1 cellular context compared by ENCODE assay signal in the genomic region with DNA sequence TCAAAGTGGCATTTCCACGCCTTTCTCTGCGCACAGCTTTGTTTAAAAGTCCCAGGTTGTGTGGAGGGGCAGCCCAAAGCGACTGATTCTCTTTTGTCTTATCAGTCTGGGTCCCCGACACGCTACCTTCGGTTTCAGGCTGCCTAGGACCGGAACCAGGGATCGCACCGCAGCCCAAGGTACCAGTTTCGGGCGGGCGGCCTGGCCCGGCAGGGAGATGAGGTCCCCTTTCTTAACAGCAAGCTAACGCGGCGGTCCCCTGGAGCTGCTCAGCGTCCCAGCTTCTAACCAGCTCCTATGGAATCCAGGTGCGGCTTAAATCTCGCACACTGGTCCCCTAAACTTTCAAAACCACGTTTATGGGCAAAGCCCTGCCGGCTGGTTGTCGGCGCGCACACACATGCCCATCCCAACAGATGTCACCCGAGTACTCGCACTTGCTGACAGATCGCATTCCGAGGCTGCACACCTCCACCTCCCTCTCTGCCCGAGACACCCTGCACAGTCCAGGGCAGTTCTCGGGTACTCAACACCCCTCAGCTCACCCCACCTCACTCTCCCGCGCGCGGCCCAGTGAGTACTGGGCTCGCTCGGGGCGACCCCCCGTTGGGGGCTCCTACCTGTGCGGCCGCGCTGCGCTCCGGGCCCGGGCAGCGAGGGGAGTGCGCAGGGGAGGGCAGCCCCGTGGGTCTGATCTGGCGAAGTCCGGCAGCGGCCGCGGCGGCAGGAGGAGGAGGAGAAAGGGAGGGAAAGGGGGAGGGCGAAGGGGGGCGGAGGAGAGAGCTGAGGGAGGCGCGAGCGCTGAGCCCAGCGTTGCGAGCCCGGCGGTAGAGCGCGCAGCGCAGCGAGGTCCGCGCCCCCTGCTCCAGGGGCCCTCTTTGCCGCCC.
TF ChIP-seq lines count a peak whose summit lies in the region.

A gene with protein sequence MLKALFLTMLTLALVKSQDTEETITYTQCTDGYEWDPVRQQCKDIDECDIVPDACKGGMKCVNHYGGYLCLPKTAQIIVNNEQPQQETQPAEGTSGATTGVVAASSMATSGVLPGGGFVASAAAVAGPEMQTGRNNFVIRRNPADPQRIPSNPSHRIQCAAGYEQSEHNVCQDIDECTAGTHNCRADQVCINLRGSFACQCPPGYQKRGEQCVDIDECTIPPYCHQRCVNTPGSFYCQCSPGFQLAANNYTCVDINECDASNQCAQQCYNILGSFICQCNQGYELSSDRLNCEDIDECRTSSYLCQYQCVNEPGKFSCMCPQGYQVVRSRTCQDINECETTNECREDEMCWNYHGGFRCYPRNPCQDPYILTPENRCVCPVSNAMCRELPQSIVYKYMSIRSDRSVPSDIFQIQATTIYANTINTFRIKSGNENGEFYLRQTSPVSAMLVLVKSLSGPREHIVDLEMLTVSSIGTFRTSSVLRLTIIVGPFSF (minus strand): TSS at position 692 of the 887 bp plus-strand sequence. CDS start 1,342 bp downstream, outside the sequence.

TF ChIP-seq in HEK293, 187 proteins besides CTCF, POLR2A, EP300 and RAD21 (continued from another document):
- TF ChIP-seq ZNF416 (tag by site-specific recombination; IDR thresholded peaks at IDR 0.05) (no peak), ZFHX2 (tag by site-specific recombination; conservative IDR thresholded peaks at IDR 0.05) (peak; percentile 58), ZNF600 (tag by site-specific recombination; IDR thresholded peaks at IDR 0.05) (peak; percentile 84), ZNF404 (tag by site-specific recombination; IDR thresholded peaks at IDR 0.05) (no peak), ZNF202 (tag by site-specific recombination; IDR thresholded peaks at IDR 0.05; ENCODE audit: borderline replicate concordance) (no peak), ZXDB (tag by site-specific recombination; IDR thresholded peaks at IDR 0.05) (peak; percentile 73), ZNF654 (tag by site-specific recombination; IDR thresholded peaks at IDR 0.05; ENCODE audit: low read depth) (no peak), ZNF311 (tag by site-specific recombination; IDR thresholded peaks at IDR 0.05; ENCODE audit: borderline replicate concordance) (no peak), ZNF10 (tag by site-specific recombination; IDR thresholded peaks at IDR 0.05) (0 out of 2 replicates have a peak, but pooled peaks have one; percentile 16), SP2 (tag by site-specific recombination; IDR thresholded peaks at IDR 0.05) (peak; percentile 51), GLIS2 (tag by site-specific recombination; IDR thresholded peaks at IDR 0.05) (peak; percentile 93), ZBTB48 (tag by site-specific recombination; IDR thresholded peaks at IDR 0.05) (peak; percentile 16; the same call in 1 of the 2 replicates), HOXC10 (CRISPR knock-in tag; IDR thresholded peaks at IDR 0.05) (no peak), SCRT1 (tag by site-specific recombination; IDR thresholded peaks at IDR 0.05; ENCODE audit: borderline replicate concordance) (no peak), ZNF23 (tag by site-specific recombination; IDR thresholded peaks at IDR 0.05; ENCODE audit: borderline replicate concordance) (no peak), ZNF366 (tag by site-specific recombination; conservative IDR thresholded peaks at IDR 0.05) (peak; percentile 62; the same call in 1 of the 2 replicates), OSR2 (tag by site-specific recombination; IDR thresholded peaks at IDR 0.05) (no peak), ZNF837 (tag by site-specific recombination; IDR thresholded peaks at IDR 0.05) (no peak), ZEB2 (tag by site-specific recombination; IDR thresholded peaks at IDR 0.05) (no peak; the same call in 1 of the 2 replicates), KLF9 (tag by site-specific recombination; IDR thresholded peaks at IDR 0.05; ENCODE audit: low read depth) (peak; percentile 62; the same call in 1 of the 2 replicates), ZBTB8A (tag by site-specific recombination; IDR thresholded peaks at IDR 0.05) (peak; percentile 65), ZIC2 (tag by site-specific recombination; IDR thresholded peaks at IDR 0.05) (peak; percentile 78), PRDM1 (tag by site-specific recombination; IDR thresholded peaks at IDR 0.05) (peak; percentile 64; the same call in 1 of the 2 replicates), SCRT2 (tag by site-specific recombination; IDR thresholded peaks at IDR 0.05) (peak; percentile 65)
- TF ChIP-seq, protein P1, sequence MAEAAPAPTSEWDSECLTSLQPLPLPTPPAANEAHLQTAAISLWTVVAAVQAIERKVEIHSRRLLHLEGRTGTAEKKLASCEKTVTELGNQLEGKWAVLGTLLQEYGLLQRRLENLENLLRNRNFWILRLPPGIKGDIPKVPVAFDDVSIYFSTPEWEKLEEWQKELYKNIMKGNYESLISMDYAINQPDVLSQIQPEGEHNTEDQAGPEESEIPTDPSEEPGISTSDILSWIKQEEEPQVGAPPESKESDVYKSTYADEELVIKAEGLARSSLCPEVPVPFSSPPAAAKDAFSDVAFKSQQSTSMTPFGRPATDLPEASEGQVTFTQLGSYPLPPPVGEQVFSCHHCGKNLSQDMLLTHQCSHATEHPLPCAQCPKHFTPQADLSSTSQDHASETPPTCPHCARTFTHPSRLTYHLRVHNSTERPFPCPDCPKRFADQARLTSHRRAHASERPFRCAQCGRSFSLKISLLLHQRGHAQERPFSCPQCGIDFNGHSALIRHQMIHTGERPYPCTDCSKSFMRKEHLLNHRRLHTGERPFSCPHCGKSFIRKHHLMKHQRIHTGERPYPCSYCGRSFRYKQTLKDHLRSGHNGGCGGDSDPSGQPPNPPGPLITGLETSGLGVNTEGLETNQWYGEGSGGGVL (tag by site-specific recombination; IDR thresholded peaks at IDR 0.05): peak; percentile 96
- TF ChIP-seq, protein P2, sequence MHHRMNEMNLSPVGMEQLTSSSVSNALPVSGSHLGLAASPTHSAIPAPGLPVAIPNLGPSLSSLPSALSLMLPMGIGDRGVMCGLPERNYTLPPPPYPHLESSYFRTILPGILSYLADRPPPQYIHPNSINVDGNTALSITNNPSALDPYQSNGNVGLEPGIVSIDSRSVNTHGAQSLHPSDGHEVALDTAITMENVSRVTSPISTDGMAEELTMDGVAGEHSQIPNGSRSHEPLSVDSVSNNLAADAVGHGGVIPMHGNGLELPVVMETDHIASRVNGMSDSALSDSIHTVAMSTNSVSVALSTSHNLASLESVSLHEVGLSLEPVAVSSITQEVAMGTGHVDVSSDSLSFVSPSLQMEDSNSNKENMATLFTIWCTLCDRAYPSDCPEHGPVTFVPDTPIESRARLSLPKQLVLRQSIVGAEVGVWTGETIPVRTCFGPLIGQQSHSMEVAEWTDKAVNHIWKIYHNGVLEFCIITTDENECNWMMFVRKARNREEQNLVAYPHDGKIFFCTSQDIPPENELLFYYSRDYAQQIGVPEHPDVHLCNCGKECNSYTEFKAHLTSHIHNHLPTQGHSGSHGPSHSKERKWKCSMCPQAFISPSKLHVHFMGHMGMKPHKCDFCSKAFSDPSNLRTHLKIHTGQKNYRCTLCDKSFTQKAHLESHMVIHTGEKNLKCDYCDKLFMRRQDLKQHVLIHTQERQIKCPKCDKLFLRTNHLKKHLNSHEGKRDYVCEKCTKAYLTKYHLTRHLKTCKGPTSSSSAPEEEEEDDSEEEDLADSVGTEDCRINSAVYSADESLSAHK (tag by site-specific recombination; IDR thresholded peaks at IDR 0.05): no peak
- TF ChIP-seq, protein P3, sequence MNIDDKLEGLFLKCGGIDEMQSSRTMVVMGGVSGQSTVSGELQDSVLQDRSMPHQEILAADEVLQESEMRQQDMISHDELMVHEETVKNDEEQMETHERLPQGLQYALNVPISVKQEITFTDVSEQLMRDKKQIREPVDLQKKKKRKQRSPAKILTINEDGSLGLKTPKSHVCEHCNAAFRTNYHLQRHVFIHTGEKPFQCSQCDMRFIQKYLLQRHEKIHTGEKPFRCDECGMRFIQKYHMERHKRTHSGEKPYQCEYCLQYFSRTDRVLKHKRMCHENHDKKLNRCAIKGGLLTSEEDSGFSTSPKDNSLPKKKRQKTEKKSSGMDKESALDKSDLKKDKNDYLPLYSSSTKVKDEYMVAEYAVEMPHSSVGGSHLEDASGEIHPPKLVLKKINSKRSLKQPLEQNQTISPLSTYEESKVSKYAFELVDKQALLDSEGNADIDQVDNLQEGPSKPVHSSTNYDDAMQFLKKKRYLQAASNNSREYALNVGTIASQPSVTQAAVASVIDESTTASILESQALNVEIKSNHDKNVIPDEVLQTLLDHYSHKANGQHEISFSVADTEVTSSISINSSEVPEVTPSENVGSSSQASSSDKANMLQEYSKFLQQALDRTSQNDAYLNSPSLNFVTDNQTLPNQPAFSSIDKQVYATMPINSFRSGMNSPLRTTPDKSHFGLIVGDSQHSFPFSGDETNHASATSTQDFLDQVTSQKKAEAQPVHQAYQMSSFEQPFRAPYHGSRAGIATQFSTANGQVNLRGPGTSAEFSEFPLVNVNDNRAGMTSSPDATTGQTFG (tag by site-specific recombination; IDR thresholded peaks at IDR 0.05; ENCODE audit: borderline replicate concordance): no peak
- TF ChIP-seq, protein P4, sequence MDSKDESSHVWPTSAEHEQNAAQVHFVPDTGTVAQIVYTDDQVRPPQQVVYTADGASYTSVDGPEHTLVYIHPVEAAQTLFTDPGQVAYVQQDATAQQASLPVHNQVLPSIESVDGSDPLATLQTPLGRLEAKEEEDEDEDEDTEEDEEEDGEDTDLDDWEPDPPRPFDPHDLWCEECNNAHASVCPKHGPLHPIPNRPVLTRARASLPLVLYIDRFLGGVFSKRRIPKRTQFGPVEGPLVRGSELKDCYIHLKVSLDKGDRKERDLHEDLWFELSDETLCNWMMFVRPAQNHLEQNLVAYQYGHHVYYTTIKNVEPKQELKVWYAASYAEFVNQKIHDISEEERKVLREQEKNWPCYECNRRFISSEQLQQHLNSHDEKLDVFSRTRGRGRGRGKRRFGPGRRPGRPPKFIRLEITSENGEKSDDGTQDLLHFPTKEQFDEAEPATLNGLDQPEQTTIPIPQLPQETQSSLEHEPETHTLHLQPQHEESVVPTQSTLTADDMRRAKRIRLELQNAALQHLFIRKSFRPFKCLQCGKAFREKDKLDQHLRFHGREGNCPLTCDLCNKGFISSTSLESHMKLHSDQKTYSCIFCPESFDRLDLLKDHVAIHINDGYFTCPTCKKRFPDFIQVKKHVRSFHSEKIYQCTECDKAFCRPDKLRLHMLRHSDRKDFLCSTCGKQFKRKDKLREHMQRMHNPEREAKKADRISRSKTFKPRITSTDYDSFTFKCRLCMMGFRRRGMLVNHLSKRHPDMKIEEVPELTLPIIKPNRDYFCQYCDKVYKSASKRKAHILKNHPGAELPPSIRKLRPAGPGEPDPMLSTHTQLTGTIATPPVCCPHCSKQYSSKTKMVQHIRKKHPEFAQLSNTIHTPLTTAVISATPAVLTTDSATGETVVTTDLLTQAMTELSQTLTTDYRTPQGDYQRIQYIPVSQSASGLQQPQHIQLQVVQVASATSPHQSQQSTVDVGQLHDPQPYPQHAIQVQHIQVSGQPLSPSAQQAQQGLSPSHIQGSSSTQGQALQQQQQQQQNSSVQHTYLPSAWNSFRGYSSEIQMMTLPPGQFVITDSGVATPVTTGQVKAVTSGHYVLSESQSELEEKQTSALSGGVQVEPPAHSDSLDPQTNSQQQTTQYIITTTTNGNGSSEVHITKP (tag by site-specific recombination; IDR thresholded peaks at IDR 0.05): peak; percentile 30; the same call in 1 of the 2 replicates
- TF ChIP-seq, protein P5, sequence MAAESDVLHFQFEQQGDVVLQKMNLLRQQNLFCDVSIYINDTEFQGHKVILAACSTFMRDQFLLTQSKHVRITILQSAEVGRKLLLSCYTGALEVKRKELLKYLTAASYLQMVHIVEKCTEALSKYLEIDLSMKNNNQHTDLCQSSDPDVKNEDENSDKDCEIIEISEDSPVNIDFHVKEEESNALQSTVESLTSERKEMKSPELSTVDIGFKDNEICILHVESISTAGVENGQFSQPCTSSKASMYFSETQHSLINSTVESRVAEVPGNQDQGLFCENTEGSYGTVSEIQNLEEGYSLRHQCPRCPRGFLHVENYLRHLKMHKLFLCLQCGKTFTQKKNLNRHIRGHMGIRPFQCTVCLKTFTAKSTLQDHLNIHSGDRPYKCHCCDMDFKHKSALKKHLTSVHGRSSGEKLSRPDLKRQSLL (tag by site-specific recombination; IDR thresholded peaks at IDR 0.05): 0 out of 2 replicates have a peak, but pooled peaks have one; percentile 34
- TF ChIP-seq, protein P6, sequence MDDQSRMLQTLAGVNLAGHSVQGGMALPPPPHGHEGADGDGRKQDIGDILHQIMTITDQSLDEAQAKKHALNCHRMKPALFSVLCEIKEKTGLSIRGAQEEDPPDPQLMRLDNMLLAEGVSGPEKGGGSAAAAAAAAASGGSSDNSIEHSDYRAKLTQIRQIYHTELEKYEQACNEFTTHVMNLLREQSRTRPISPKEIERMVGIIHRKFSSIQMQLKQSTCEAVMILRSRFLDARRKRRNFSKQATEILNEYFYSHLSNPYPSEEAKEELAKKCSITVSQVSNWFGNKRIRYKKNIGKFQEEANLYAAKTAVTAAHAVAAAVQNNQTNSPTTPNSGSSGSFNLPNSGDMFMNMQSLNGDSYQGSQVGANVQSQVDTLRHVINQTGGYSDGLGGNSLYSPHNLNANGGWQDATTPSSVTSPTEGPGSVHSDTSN (CRISPR knock-in tag; IDR thresholded peaks at IDR 0.05): no peak
- TF ChIP-seq, protein P7, sequence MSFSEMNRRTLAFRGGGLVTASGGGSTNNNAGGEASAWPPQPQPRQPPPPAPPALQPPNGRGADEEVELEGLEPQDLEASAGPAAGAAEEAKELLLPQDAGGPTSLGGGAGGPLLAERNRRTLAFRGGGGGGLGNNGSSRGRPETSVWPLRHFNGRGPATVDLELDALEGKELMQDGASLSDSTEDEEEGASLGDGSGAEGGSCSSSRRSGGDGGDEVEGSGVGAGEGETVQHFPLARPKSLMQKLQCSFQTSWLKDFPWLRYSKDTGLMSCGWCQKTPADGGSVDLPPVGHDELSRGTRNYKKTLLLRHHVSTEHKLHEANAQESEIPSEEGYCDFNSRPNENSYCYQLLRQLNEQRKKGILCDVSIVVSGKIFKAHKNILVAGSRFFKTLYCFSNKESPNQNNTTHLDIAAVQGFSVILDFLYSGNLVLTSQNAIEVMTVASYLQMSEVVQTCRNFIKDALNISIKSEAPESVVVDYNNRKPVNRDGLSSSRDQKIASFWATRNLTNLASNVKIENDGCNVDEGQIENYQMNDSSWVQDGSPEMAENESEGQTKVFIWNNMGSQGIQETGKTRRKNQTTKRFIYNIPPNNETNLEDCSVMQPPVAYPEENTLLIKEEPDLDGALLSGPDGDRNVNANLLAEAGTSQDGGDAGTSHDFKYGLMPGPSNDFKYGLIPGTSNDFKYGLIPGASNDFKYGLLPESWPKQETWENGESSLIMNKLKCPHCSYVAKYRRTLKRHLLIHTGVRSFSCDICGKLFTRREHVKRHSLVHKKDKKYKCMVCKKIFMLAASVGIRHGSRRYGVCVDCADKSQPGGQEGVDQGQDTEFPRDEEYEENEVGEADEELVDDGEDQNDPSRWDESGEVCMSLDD (tag by site-specific recombination; IDR thresholded peaks at IDR 0.05): peak; percentile 41; the same call in 1 of the 2 replicates
- TF ChIP-seq, protein P8, sequence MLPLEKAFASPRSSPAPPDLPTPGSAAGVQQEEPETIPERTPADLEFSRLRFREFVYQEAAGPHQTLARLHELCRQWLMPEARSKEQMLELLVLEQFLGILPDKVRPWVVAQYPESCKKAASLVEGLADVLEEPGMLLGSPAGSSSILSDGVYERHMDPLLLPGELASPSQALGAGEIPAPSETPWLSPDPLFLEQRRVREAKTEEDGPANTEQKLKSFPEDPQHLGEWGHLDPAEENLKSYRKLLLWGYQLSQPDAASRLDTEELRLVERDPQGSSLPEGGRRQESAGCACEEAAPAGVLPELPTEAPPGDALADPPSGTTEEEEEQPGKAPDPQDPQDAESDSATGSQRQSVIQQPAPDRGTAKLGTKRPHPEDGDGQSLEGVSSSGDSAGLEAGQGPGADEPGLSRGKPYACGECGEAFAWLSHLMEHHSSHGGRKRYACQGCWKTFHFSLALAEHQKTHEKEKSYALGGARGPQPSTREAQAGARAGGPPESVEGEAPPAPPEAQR (tag by site-specific recombination; IDR thresholded peaks at IDR 0.05): no peak
